In genomic region chr7:120442838-120443237, GRCh38 we compare ENCODE assay signal across 20 cellular contexts.
DNase-seq lines count a peak whose midpoint lies in the region; ATAC-seq and TF ChIP-seq lines count a peak whose summit lies in the region.
"Had no signal": no experiment of that assay in that cellular context is flagged by ENCODE, and none has a peak within 500 bp of the region (broad histone marks: within the 10 kb centered on the region; RNA-seq: fewer than 3 reads in every experiment).

No MANE protein-coding gene starts in this region.

- H3K9ac ChIP-seq in OCI-LY3 (ENCODE audit: low read length): no peak overlapping the region

- H3K36me3 ChIP-seq in OCI-LY3 (replicated peaks; ENCODE audit: low read depth, low read length): no peaks in the 10 kb centered on the region
- H3K36me3 ChIP-seq: heart right ventricle, spleen, tibial artery had no signal

- peak overlapping the region; percentile 79; the same call in 1 of the 2 replicates for H3K4me2 ChIP-seq in OCI-LY3 (ENCODE audit: low read length)

- intact Hi-C loops in cardiac septum (cut with DNase I): no loop called here

- no peaks in the 10 kb centered on the region for H3K9me3 ChIP-seq in OCI-LY3 (ENCODE audit: insufficient read depth, low read length)
- H3K9me3 ChIP-seq: heart right ventricle, spleen, tibial artery had no signal

- no peaks in the 10 kb centered on the region for H4K20me1 ChIP-seq in OCI-LY3 (ENCODE audit: insufficient read depth, low read length)

- TF ChIP-seq CTCF in OCI-LY3 (IDR thresholded peaks at IDR 0.05; ENCODE audit: low read depth, low read length): no peak

- no peak for DNase-seq in cardiac septum (ENCODE audit: low spot score)
- DNase-seq in CD1c-positive myeloid dendritic cell (ENCODE audit: extremely low spot score): no peak
- DNase-seq in NCI-H226: no peak
- no peak for DNase-seq in EL
- DNase-seq: activated CD8-positive, alpha-beta memory T cell treated with anti-CD3 and anti-CD28 coated beads for 24 hours; amniotic stem cell; cerebellar nuclear complex; effector memory CD8-positive, alpha-beta T cell; GF-D8; heart right ventricle; NCI-H1417; spleen; tibial artery had no signal

- no peak overlapping the region for H3K4me3 ChIP-seq in OCI-LY3 (ENCODE audit: low read length)
- H3K4me3 ChIP-seq: heart right ventricle, spleen, tibial artery had no signal

- H3K79me2 ChIP-seq in OCI-LY3 (ENCODE audit: low read length): no peaks in the 10 kb centered on the region

- no peak overlapping the region for H3K27ac ChIP-seq in OCI-LY3 (ENCODE audit: low read length)
- H3K27ac ChIP-seq: heart right ventricle, spleen, tibial artery had no signal

- H3K27me3 ChIP-seq in OCI-LY3 (ENCODE audit: low read depth, low read length): no peaks in the 10 kb centered on the region
- H3K27me3 ChIP-seq: heart right ventricle, spleen, tibial artery had no signal

- H3K4me1 ChIP-seq in OCI-LY3 (ENCODE audit: low read length): peaks cover 17% of the 10 kb centered on the region
- H3K4me1 ChIP-seq: heart right ventricle, spleen, tibial artery had no signal

- no peak overlapping the region for H2AFZ ChIP-seq in OCI-LY3 (ENCODE audit: low read depth, low read length)

- ATAC-seq in GM18858 (IDR thresholded peaks at IDR 0.05; ENCODE audit: unreplicated experiment) (peak; percentile 47), GM21526 (IDR thresholded peaks at IDR 0.05; ENCODE audit: low FRiP score, unreplicated experiment) (peak; percentile 42), HG02938 (IDR thresholded peaks at IDR 0.05; ENCODE audit: unreplicated experiment) (peak; percentile 50)
- ATAC-seq: effector memory CD8-positive, alpha-beta T cell; heart right ventricle; natural killer cell treated with Interleukin-12 subunit alpha and Interleukin-12 subunit beta and Interleukin-15 and Interleukin-18, amount 100 ng/mL, for 72 hours; Right ventricle myocardium inferior; stimulated activated effector memory CD8-positive, alpha-beta T cell treated with anti-CD3 and anti-CD28 coated beads, Interleukin-12 subunit alpha, Interleukin-12 subunit beta, amount 100 ng/mL, for 72 hours had no signal
